40 cellular contexts compared by ENCODE assay signal in genomic region chr1:38505950-38506349, GRCh38.
"Had no signal": no experiment of that assay in that cellular context is flagged by ENCODE, and none has a peak within 500 bp of the region (broad histone marks: within the 10 kb centered on the region; RNA-seq: fewer than 3 reads in every experiment).

No MANE protein-coding gene starts in this region.

- ATAC-seq: activated naive CD4-positive, alpha-beta T cell treated with anti-CD3 and anti-CD28 coated beads, Interleukin-2, amount 50 U/mL, for 72 hours; activated T-cell treated with anti-CD3 and anti-CD28 coated beads, Interleukin-2, amount 50 U/mL, for 4 hours; body of pancreas; Panc1 had no signal

- H3K27ac Mint-ChIP-seq: activated B cell treated with CpG ODN at 0.5 μM for 24 hours; activated CD4-positive, alpha-beta memory T cell treated with anti-CD3 and anti-CD28 coated beads for 36 hours; activated naive CD4-positive, alpha-beta T cell treated with anti-CD3 and anti-CD28 coated beads for 36 hours; activated naive CD4-positive, alpha-beta T cell treated with anti-CD3 and anti-CD28 coated beads, Interleukin-2, amount 50 U/mL, for 72 hours; activated T-helper 1 cell treated with anti-CD3 and anti-CD28 coated beads, Interleukin-12 subunit alpha, Interleukin-12 subunit beta, Interleukin-2, Interleukin-4 antibody, amounts not matched to agents 30 ng/mL and 10 ng/mL and 1 ng/mL, durations not matched to agents 14 hours and 24 hours and 36 hours had no signal

- H3K9ac ChIP-seq: KMS-11, SK-N-SH had no signal

- H3K27ac ChIP-seq: adrenal gland, body of pancreas, KMS-11, SJSA1, VCaP had no signal

- H3K4me3 Mint-ChIP-seq: activated B cell treated with CpG ODN at 0.5 μM for 24 hours; activated CD4-positive, alpha-beta memory T cell treated with anti-CD3 and anti-CD28 coated beads for 36 hours; activated naive CD4-positive, alpha-beta T cell treated with anti-CD3 and anti-CD28 coated beads for 36 hours; activated T-cell treated with anti-CD3 and anti-CD28 coated beads, Interleukin-2, amount 50 U/mL, for 4 hours; activated T-helper 1 cell treated with anti-CD3 and anti-CD28 coated beads, Interleukin-12 subunit alpha, Interleukin-12 subunit beta, Interleukin-2, Interleukin-4 antibody, amounts not matched to agents 30 ng/mL and 10 ng/mL and 1 ng/mL, durations not matched to agents 14 hours and 24 hours and 36 hours had no signal

- H3K4me3 ChIP-seq: adrenal gland, body of pancreas, SJSA1 had no signal

- H3K9me3 Mint-ChIP-seq: activated B cell treated with CpG ODN at 0.5 μM for 24 hours; activated CD4-positive, alpha-beta memory T cell treated with anti-CD3 and anti-CD28 coated beads for 36 hours; activated naive CD4-positive, alpha-beta T cell treated with anti-CD3 and anti-CD28 coated beads for 36 hours; activated naive CD4-positive, alpha-beta T cell treated with anti-CD3 and anti-CD28 coated beads, Interleukin-2, amount 50 U/mL, for 72 hours; activated T-cell treated with anti-CD3 and anti-CD28 coated beads, Interleukin-2, amount 50 U/mL, for 4 hours; activated T-helper 1 cell treated with anti-CD3 and anti-CD28 coated beads, Interleukin-12 subunit alpha, Interleukin-12 subunit beta, Interleukin-2, Interleukin-4 antibody, amounts not matched to agents 30 ng/mL and 10 ng/mL and 1 ng/mL, durations not matched to agents 14 hours and 24 hours and 36 hours had no signal

- FAIRE-seq: astrocyte, bronchial epithelial cell had no signal

- H3K36me3 Mint-ChIP-seq: activated CD4-positive, alpha-beta memory T cell treated with anti-CD3 and anti-CD28 coated beads for 36 hours; activated naive CD4-positive, alpha-beta T cell treated with anti-CD3 and anti-CD28 coated beads, Interleukin-2, amount 50 U/mL, for 72 hours had no signal

- H3K4me1 ChIP-seq: adrenal gland, body of pancreas, SJSA1 had no signal

- DNase-seq: activated B cell treated with CpG ODN at 0.5 μM for 24 hours; activated CD4-positive, alpha-beta memory T cell treated with anti-CD3 and anti-CD28 coated beads for 36 hours; activated CD4-positive, alpha-beta T cell treated with anti-CD3 and anti-CD28 coated beads for 4 hours; activated CD4-positive, alpha-beta T cell treated with anti-CD3 and anti-CD28 coated beads, Interleukin-2, amount 50 U/mL, for 1 hour; activated CD4-positive, CD25-positive, alpha-beta regulatory T cell treated with anti-CD3 and anti-CD28 coated beads, Interleukin-2, amount 50 U/mL, for 72 hours; activated CD8-positive, alpha-beta memory T cell treated with anti-CD3 and anti-CD28 coated beads, Interleukin-2, amount 50 U/mL, for 4 hours; activated gamma-delta T cell treated with Interleukin-2 at 50 U/mL for 16 hours; activated naive CD4-positive, alpha-beta T cell treated with anti-CD3 and anti-CD28 coated beads for 36 hours; activated T-cell treated with anti-CD3 and anti-CD28 coated beads for 4 hours; activated T-cell treated with anti-CD3 and anti-CD28 coated beads, Interleukin-2, amount 50 U/mL, for 4 hours; adrenal gland; body of pancreas; caudate nucleus; cerebellar nuclear complex; MM.1S; MV-4-11; NCI-H1092; NCI-H1436 treated with DMSO at 0.1 percent for 48 hours; NCI-H187; NCI-H2029 treated with DMSO at 0.1 percent for 48 hours; NCI-H2107; NCI-H2171; NCI-H226; NCI-H446 treated with DMSO at 0.1 percent for 48 hours; NCI-H524; NCI-H69; NCI-H82; SHP77; SK-N-SH; T-helper 1 cell; T-helper 2 cell; T-helper 9 cell had no signal

- H3K4me2 ChIP-seq: KMS-11, SK-N-SH had no signal

- H3K27me3 ChIP-seq: body of pancreas had no signal

- H3K9me3 ChIP-seq: adrenal gland, body of pancreas, SJSA1, SK-N-SH had no signal

- H3K36me3 ChIP-seq: adrenal gland, SJSA1 had no signal
